Comparison of ENCODE assay signal across 12 cellular contexts in genomic region chr4:102687982-102688433, GRCh38.
A peak's percentile ranks its signal among the peaks of the same experiment; 100 is the strongest.
DNase-seq lines count a peak whose midpoint lies in the region; ATAC-seq lines count a peak whose summit lies in the region.
"Had no signal": no experiment of that assay in that cellular context is flagged by ENCODE, and none has a peak within 500 bp of the region (broad histone marks: within the 10 kb centered on the region; RNA-seq: fewer than 3 reads in every experiment).

No MANE protein-coding gene starts in this region.

- peak; percentile 50 for ATAC-seq in GM18867 (IDR thresholded peaks at IDR 0.05; ENCODE audit: unreplicated experiment)
- peak; percentile 30 for ATAC-seq in GM21737 (IDR thresholded peaks at IDR 0.05; ENCODE audit: unreplicated experiment)
- peak; percentile 55 for ATAC-seq in HG03342 (IDR thresholded peaks at IDR 0.05; ENCODE audit: unreplicated experiment)

- DNase-seq in foreskin melanocyte, result peak; percentile 45
- DNase-seq in NCI-H1930 (lab: John Stamatoyannopoulos, UW), result no peak
- no peak for DNase-seq in NCI-H1417 treated with DMSO at 0.1 percent for 48 hours (lab: John Stamatoyannopoulos, UW)
- no peak for DNase-seq in activated gamma-delta T cell (lab: John Stamatoyannopoulos, UW)
- no peak for DNase-seq in A172 (ENCODE audit: low spot score)
- DNase-seq: activated naive CD4-positive, alpha-beta T cell treated with Interleukin-2 at 50 U/mL for 16 hours; DMS79 treated with DMSO at 0.1 percent for 48 hours; NCI-H524 treated with DMSO at 0.1 percent for 48 hours; posterior cingulate gyrus had no signal
